In the genomic region with DNA sequence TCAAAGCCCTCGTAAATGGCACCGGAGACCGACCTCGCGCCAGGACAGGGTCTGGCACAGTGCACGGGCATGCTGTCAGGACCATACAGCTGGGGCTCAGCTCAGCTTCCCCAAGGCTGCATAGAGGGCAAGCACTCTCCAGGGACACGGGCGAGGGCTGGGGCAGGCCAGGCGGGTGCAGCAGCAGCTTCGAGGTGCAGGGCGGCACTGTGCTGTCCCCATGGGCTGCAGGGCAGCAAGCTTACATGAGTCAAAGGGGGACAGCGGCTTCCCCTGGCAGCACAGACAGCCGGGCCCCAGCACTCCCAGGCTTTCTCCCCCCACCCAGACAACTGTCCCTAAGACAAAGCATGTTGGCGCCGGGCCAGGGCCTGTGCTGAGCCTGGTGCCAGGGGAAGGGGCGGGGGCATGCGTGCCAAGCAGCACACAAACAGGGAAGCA, we compare ENCODE assay signal across 2 cellular contexts.
TF ChIP-seq lines count a peak whose summit lies in the region.

No MANE protein-coding gene starts in this region.

TF ChIP-seq in IMR-90, 13 proteins besides CTCF, POLR2A, EP300 and RAD21:
- no peak for TF ChIP-seq ELK1 (IDR thresholded peaks at IDR 0.05; ENCODE audit: borderline replicate concordance, low read depth, low read length)
- no peak for TF ChIP-seq RCOR1 (IDR thresholded peaks at IDR 0.05; ENCODE audit: insufficient replicate concordance, low read length)
- no peak for TF ChIP-seq RFX5 (IDR thresholded peaks at IDR 0.05; ENCODE audit: low read depth, low read length)
- TF ChIP-seq CHD1 (IDR thresholded peaks at IDR 0.05; ENCODE audit: low read depth, low read length): no peak
- TF ChIP-seq SMC3 (IDR thresholded peaks at IDR 0.05; ENCODE audit: low read depth, low read length): no peak
- no peak for TF ChIP-seq MAFK (IDR thresholded peaks at IDR 0.05; ENCODE audit: low read depth, low read length)
- no peak for TF ChIP-seq BHLHE40 (IDR thresholded peaks at IDR 0.05; ENCODE audit: low read depth, low read length)
TF ChIP-seq in IMR-90: peak in this region for 0.

TF ChIP-seq in K562, 482 proteins besides CTCF, POLR2A, EP300 and RAD21:
- no peak for TF ChIP-seq MTA1 (IDR thresholded peaks at IDR 0.05; ENCODE audit: borderline replicate concordance)
- TF ChIP-seq TOE1 (IDR thresholded peaks at IDR 0.05; ENCODE audit: borderline replicate concordance): no peak
- TF ChIP-seq TOE1 (CRISPR knock-in tag; IDR thresholded peaks at IDR 0.05; ENCODE audit: borderline replicate concordance, low read depth): no peak
- TF ChIP-seq HDAC3 (IDR thresholded peaks at IDR 0.05; ENCODE audit: borderline replicate concordance, partially characterized antibody): no peak
- no peak for TF ChIP-seq ZC3H11A (IDR thresholded peaks at IDR 0.05; ENCODE audit: low read depth, low read length)
- TF ChIP-seq NFIC (IDR thresholded peaks at IDR 0.05): peak; percentile 82
- no peak for TF ChIP-seq ZNF75A (CRISPR knock-in tag; IDR thresholded peaks at IDR 0.05)
- TF ChIP-seq, protein P1, sequence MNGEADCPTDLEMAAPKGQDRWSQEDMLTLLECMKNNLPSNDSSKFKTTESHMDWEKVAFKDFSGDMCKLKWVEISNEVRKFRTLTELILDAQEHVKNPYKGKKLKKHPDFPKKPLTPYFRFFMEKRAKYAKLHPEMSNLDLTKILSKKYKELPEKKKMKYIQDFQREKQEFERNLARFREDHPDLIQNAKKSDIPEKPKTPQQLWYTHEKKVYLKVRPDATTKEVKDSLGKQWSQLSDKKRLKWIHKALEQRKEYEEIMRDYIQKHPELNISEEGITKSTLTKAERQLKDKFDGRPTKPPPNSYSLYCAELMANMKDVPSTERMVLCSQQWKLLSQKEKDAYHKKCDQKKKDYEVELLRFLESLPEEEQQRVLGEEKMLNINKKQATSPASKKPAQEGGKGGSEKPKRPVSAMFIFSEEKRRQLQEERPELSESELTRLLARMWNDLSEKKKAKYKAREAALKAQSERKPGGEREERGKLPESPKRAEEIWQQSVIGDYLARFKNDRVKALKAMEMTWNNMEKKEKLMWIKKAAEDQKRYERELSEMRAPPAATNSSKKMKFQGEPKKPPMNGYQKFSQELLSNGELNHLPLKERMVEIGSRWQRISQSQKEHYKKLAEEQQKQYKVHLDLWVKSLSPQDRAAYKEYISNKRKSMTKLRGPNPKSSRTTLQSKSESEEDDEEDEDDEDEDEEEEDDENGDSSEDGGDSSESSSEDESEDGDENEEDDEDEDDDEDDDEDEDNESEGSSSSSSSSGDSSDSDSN (IDR thresholded peaks at IDR 0.05; ENCODE audit: borderline replicate concordance in 1 of 2, low read depth in 2 of 2, low read length in 2 of 2): no peak
- no peak for TF ChIP-seq NR1H2 (CRISPR knock-in tag; IDR thresholded peaks at IDR 0.05)
- TF ChIP-seq FOXJ3 (CRISPR knock-in tag; IDR thresholded peaks at IDR 0.05): no peak
- TF ChIP-seq ZNF584 (CRISPR knock-in tag; IDR thresholded peaks at IDR 0.05; ENCODE audit: low read depth): no peak
- TF ChIP-seq POLR2G (IDR thresholded peaks at IDR 0.05; ENCODE audit: low read depth, low read length): peak; percentile 69
- peak; percentile 73 for TF ChIP-seq RBM22 (IDR thresholded peaks at IDR 0.05; ENCODE audit: low read depth, low read length, poor library complexity, severe bottlenecking)
- no peak for TF ChIP-seq EWSR1 (IDR thresholded peaks at IDR 0.05; ENCODE audit: borderline replicate concordance, low read depth, partially characterized antibody)
- no peak for TF ChIP-seq SMARCB1 (IDR thresholded peaks at IDR 0.05; ENCODE audit: insufficient read length, low read depth)
- TF ChIP-seq HDAC6 (IDR thresholded peaks at IDR 0.05; ENCODE audit: low read depth, low read length): no peak
